Comparison of ENCODE assay signal across 16 cellular contexts in genomic region chr2:176084629-176085119, GRCh38. TPM values are rescaled to one million over a fixed set of nuclear protein-coding genes. Genes with fewer than 3 reads are reported as not detected.
A peak's percentile ranks its signal among the peaks of the same experiment; 100 is the strongest.
DNase-seq lines count a peak whose midpoint lies in the region; ATAC-seq and TF ChIP-seq lines count a peak whose summit lies in the region.
"Had no signal": no experiment of that assay in that cellular context is flagged by ENCODE, and none has a peak within 500 bp of the region (broad histone marks: within the 10 kb centered on the region; RNA-seq: fewer than 3 reads in every experiment).

No MANE protein-coding gene starts in this region.

- H3K9me3 Mint-ChIP-seq in CD8-positive, alpha-beta memory T cell, result peaks cover 4 to 58% (median 55%) of the 10 kb centered on the region in 5 donors
- peaks cover 14% of the 10 kb centered on the region for H3K9me3 Mint-ChIP-seq in activated CD8-positive, alpha-beta T cell treated with anti-CD3 and anti-CD28 coated beads for 36 hours
- H3K9me3 Mint-ChIP-seq: dendritic cell treated with granulocyte-macrophage colony-stimulating factor and Interleukin-4, amounts not matched to agents 40 ng/mL and 50 ng/mL, for 4 days had no signal

- H3K36me3 ChIP-seq in BE2C, result no peaks in the 10 kb centered on the region
- no peaks in the 10 kb centered on the region for H3K36me3 ChIP-seq in CD8-positive, alpha-beta memory T cell (ENCODE audit: insufficient read depth, low read length)
- no peaks in the 10 kb centered on the region for H3K36me3 ChIP-seq in mesendoderm (ENCODE audit: control insufficient read depth, insufficient read depth, low read length)
- H3K36me3 ChIP-seq: adrenal gland had no signal

- no peak overlapping the region for H3K18ac ChIP-seq in mesendoderm (ENCODE audit: low read length)

- H3K4me3 ChIP-seq in BE2C (ENCODE audit: low read depth, low read length) (peak overlapping the region; percentile 37), mesendoderm (ENCODE audit: low read length) (no peak overlapping the region)
- H3K4me3 ChIP-seq in CD8-positive, alpha-beta memory T cell (ENCODE audit: low read length), result no peak overlapping the region
- H3K4me3 ChIP-seq: adrenal gland, skin epidermis had no signal

- H3K4me1 ChIP-seq in BE2C (no peaks in the 10 kb centered on the region), mesendoderm (ENCODE audit: control insufficient read depth, low read depth, low read length) (peaks cover 3% of the 10 kb centered on the region)
- no peaks in the 10 kb centered on the region for H3K4me1 ChIP-seq in CD8-positive, alpha-beta memory T cell (ENCODE audit: insufficient read depth, low read length)

- H4K8ac ChIP-seq in mesendoderm (ENCODE audit: low read depth, low read length), result no peak overlapping the region

- no peak for ATAC-seq in T-helper 17 cell
- no peak for ATAC-seq in activated CD8-positive, alpha-beta T cell treated with anti-CD3 and anti-CD28 coated beads for 36 hours
- ATAC-seq: left ventricle myocardium superior had no signal

- H2BK5ac ChIP-seq in mesendoderm (ENCODE audit: low read length), result no peak overlapping the region

- H3K23ac ChIP-seq in mesendoderm (ENCODE audit: low read length), result no peak overlapping the region

- no peak for TF ChIP-seq CTCF in BE2C (IDR thresholded peaks at IDR 0.05; ENCODE audit: low read depth, low read length)
- no peak for TF ChIP-seq CTCF in activated CD8-positive, alpha-beta T cell treated with anti-CD3 and anti-CD28 coated beads for 36 hours (IDR thresholded peaks at IDR 0.05)

- H3K27me3 ChIP-seq in BE2C (peaks cover 92% of the 10 kb centered on the region), mesendoderm (ENCODE audit: insufficient read depth, low read length, poor library complexity) (peaks cover 87% of the 10 kb centered on the region)
- peaks cover 93% of the 10 kb centered on the region for H3K27me3 ChIP-seq in CD8-positive, alpha-beta memory T cell (ENCODE audit: insufficient read depth, low read length, poor library complexity, severe bottlenecking)

- intact Hi-C loops in activated CD8-positive, alpha-beta T cell treated with anti-CD3 and anti-CD28 coated beads for 36 hours (cut with micrococcal nuclease), result loop anchor here (5.0 kb wide), 1 partner anchor 38 kb away; the partner anchor contains the start of gene HOXD9

- peak overlapping the region; percentile 60 for H3K56ac ChIP-seq in mesendoderm (ENCODE audit: low read length)

- no CpG with 5 or more reads among the region's 26 CpGs for WGBS in mesendoderm (ENCODE audit: extremely low coverage, insufficient coverage, low lambda C conversion rate)

- peaks cover 6 to 11% (median 10%) of the 10 kb centered on the region in 3 donors for H3K4me1 Mint-ChIP-seq in CD8-positive, alpha-beta memory T cell
- H3K4me1 Mint-ChIP-seq in T-helper 17 cell, result peaks cover 5% of the 10 kb centered on the region
- H3K4me1 Mint-ChIP-seq in activated CD8-positive, alpha-beta T cell treated with anti-CD3 and anti-CD28 coated beads for 36 hours (ENCODE audit: low read depth), result peaks cover 8% of the 10 kb centered on the region

- H3K27ac Mint-ChIP-seq in CD8-positive, alpha-beta memory T cell, result peak overlapping the region in 6 of 8 donors; percentile 2 to 95 (median 70)
- H3K27ac Mint-ChIP-seq in T-helper 17 cell, result peak overlapping the region; percentile 88
- no peak overlapping the region for H3K27ac Mint-ChIP-seq in activated CD8-positive, alpha-beta T cell treated with anti-CD3 and anti-CD28 coated beads for 36 hours
- H3K27ac Mint-ChIP-seq: dendritic cell treated with granulocyte-macrophage colony-stimulating factor and Interleukin-4, amounts not matched to agents 40 ng/mL and 50 ng/mL, for 4 days had no signal

- H2BK120ac ChIP-seq in mesendoderm (ENCODE audit: low read depth, low read length), result no peak overlapping the region

- H3K36me3 Mint-ChIP-seq in CD8-positive, alpha-beta memory T cell, result peaks cover 0 to 8% (median 4%) of the 10 kb centered on the region in 3 donors
- peaks cover 3% of the 10 kb centered on the region for H3K36me3 Mint-ChIP-seq in T-helper 17 cell (ENCODE audit: low read depth)
- H3K36me3 Mint-ChIP-seq in activated CD8-positive, alpha-beta T cell treated with anti-CD3 and anti-CD28 coated beads for 36 hours (ENCODE audit: low read depth), result peaks cover 18% of the 10 kb centered on the region

- no peak overlapping the region for H3K27ac ChIP-seq in CD8-positive, alpha-beta memory T cell (ENCODE audit: low read depth, low read length)
- no peak overlapping the region for H3K27ac ChIP-seq in mesendoderm (ENCODE audit: low read depth, low read length)
- H3K27ac ChIP-seq: adrenal gland, skin epidermis had no signal

- H2AK5ac ChIP-seq in mesendoderm (ENCODE audit: low read length), result no peak overlapping the region

- POLR2A ChIA-PET in CD8-positive, alpha-beta memory T cell (lab: Charles Lee), result interaction anchor here (0.6 kb wide), 1 partner anchor 823 kb away, joined by 4 read pairs; no protein-coding TSS in a partner anchor
- POLR2A ChIA-PET in activated CD8-positive, alpha-beta T cell treated with anti-CD3 and anti-CD28 coated beads for 36 hours (lab: Charles Lee), result no interaction called here

- no peak for DNase-seq in BE2C
- no peak for DNase-seq in CD8-positive, alpha-beta memory T cell
- no peak for DNase-seq in T-helper 17 cell
- DNase-seq in mesendoderm, result no peak
- no peak for DNase-seq in activated CD8-positive, alpha-beta T cell treated with anti-CD3 and anti-CD28 coated beads for 36 hours
- DNase-seq in AML-193 (lab: John Stamatoyannopoulos, UW), result no peak
- no peak for DNase-seq in nucleus accumbens (lab: John Stamatoyannopoulos, UW)
- DNase-seq: left ventricle myocardium superior; NCI-H187 treated with DMSO at 0.1 percent for 48 hours; NK-92 treated with Interleukin-12 subunit alpha and Interleukin-12 subunit beta, amount 100 ng/mL, for 24 hours; SHP77 had no signal

- H3K4me3 Mint-ChIP-seq in CD8-positive, alpha-beta memory T cell, result peak overlapping the region in 4 of 7 donors; percentile 52 to 70 (median 68)
- peak overlapping the region; percentile 47 for H3K4me3 Mint-ChIP-seq in T-helper 17 cell
- H3K4me3 Mint-ChIP-seq in activated CD8-positive, alpha-beta T cell treated with anti-CD3 and anti-CD28 coated beads for 36 hours, result no peak overlapping the region
- H3K4me3 Mint-ChIP-seq: dendritic cell treated with granulocyte-macrophage colony-stimulating factor and Interleukin-4, amounts not matched to agents 40 ng/mL and 50 ng/mL, for 4 days; stimulated activated naive CD8-positive, alpha-beta T cell treated with anti-CD3 and anti-CD28 coated beads, Interleukin-15, Interleukin-2, amounts not matched to agents 100 ng/mL and 50 ng/mL, for 24 hours had no signal

- H3K4ac ChIP-seq in mesendoderm (ENCODE audit: low read depth, low read length), result no peak overlapping the region

- H3K27me3 Mint-ChIP-seq in CD8-positive, alpha-beta memory T cell, result peaks cover 85 to 89% of the 10 kb centered on the region in 2 donors
- H3K27me3 Mint-ChIP-seq in T-helper 17 cell, result peaks cover 81% of the 10 kb centered on the region
- H3K27me3 Mint-ChIP-seq in activated CD8-positive, alpha-beta T cell treated with anti-CD3 and anti-CD28 coated beads for 36 hours, result peaks cover 85% of the 10 kb centered on the region

- no peak overlapping the region for H3K9ac ChIP-seq in mesendoderm (ENCODE audit: low read length)

- CTCF ChIA-PET in CD8-positive, alpha-beta memory T cell (lab: Charles Lee), result no interaction called here
- CTCF ChIA-PET in activated CD8-positive, alpha-beta T cell treated with anti-CD3 and anti-CD28 coated beads for 36 hours (lab: Charles Lee), result interaction anchor here (0.9 to 1.8 kb wide), 4 partner anchors 10 to 395 kb away, joined by 4 to 10 read pairs (median 6); no protein-coding TSS in a partner anchor

- no peak overlapping the region for H2BK15ac ChIP-seq in mesendoderm (replicated peaks; ENCODE audit: low read depth)

- no peaks in the 10 kb centered on the region; the same call in 1 of the 2 replicates for H3K9me3 ChIP-seq in BE2C
- peaks cover 21% of the 10 kb centered on the region for H3K9me3 ChIP-seq in CD8-positive, alpha-beta memory T cell (ENCODE audit: low read length)
- H3K9me3 ChIP-seq in T-helper 17 cell (ENCODE audit: control insufficient read depth, low read length, poor library complexity, severe bottlenecking), result peaks cover 6% of the 10 kb centered on the region
- H3K9me3 ChIP-seq: adrenal gland had no signal

- H3K79me1 ChIP-seq in mesendoderm (ENCODE audit: low read length), result no peaks in the 10 kb centered on the region

- H4K5ac ChIP-seq in mesendoderm (ENCODE audit: low read length), result no peak overlapping the region

- H3K4me2 ChIP-seq in mesendoderm (ENCODE audit: low read length), result no peak overlapping the region

- no peaks in the 10 kb centered on the region for H3K79me2 ChIP-seq in mesendoderm (ENCODE audit: control insufficient read depth, insufficient read depth, low read length)

RNA-seq across cellular contexts. Expression of gene EVX2, which starts 0.9 kb away (rescaled TPM):
- 0.11 TPM for polyA plus RNA-seq in BE2C (2012; ENCODE audit: insufficient read depth, insufficient read length, low read depth)
- total RNA-seq in CD8-positive, alpha-beta memory T cell, result not detected
- polyA plus RNA-seq in CD8-positive, alpha-beta memory T cell, result not detected
- total RNA-seq in T-helper 17 cell, result not detected
- polyA plus RNA-seq in mesendoderm (2013, experiment 1 of 2), result 0.01 TPM
- not detected for polyA plus RNA-seq in mesendoderm (2013, experiment 2 of 2)
- not detected for total RNA-seq in activated CD8-positive, alpha-beta T cell treated with anti-CD3 and anti-CD28 coated beads for 36 hours
- total RNA-seq: activated CD8-positive, alpha-beta memory T cell treated with anti-CD3 and anti-CD28 coated beads for 36 hours; adrenal gland; left ventricle myocardium superior had no signal
- polyA plus RNA-seq: adrenal gland had no signal

RNA-seq across cellular contexts. Expression of gene HOXD13, which starts 7.8 kb away (rescaled TPM):
- 0.51 TPM for polyA plus RNA-seq in BE2C (2012; ENCODE audit: insufficient read depth, insufficient read length, low read depth)
- total RNA-seq in CD8-positive, alpha-beta memory T cell, result not detected
- not detected for polyA plus RNA-seq in CD8-positive, alpha-beta memory T cell
- total RNA-seq in T-helper 17 cell, result not detected
- polyA plus RNA-seq in mesendoderm (2013, experiment 1 of 2), result 0.18 TPM
- polyA plus RNA-seq in mesendoderm (2013, experiment 2 of 2), result 0.10 TPM
- not detected for total RNA-seq in activated CD8-positive, alpha-beta T cell treated with anti-CD3 and anti-CD28 coated beads for 36 hours
- total RNA-seq: activated CD8-positive, alpha-beta memory T cell treated with anti-CD3 and anti-CD28 coated beads for 36 hours; adrenal gland; left ventricle myocardium superior had no signal
- polyA plus RNA-seq: adrenal gland had no signal

RNA-seq across cellular contexts. Expression of gene HOXD12, which starts 14.9 kb away (rescaled TPM):
- not detected for polyA plus RNA-seq in BE2C (2012; ENCODE audit: insufficient read depth, insufficient read length, low read depth)
- total RNA-seq in CD8-positive, alpha-beta memory T cell, result not detected
- not detected for polyA plus RNA-seq in CD8-positive, alpha-beta memory T cell
- not detected for total RNA-seq in T-helper 17 cell
- polyA plus RNA-seq in mesendoderm (2013, experiment 1 of 2), result not detected
- not detected for polyA plus RNA-seq in mesendoderm (2013, experiment 2 of 2)
- not detected for total RNA-seq in activated CD8-positive, alpha-beta T cell treated with anti-CD3 and anti-CD28 coated beads for 36 hours
- total RNA-seq: activated CD8-positive, alpha-beta memory T cell treated with anti-CD3 and anti-CD28 coated beads for 36 hours; adrenal gland; left ventricle myocardium superior had no signal
- polyA plus RNA-seq: adrenal gland had no signal

RNA-seq across cellular contexts. Expression of gene HOXD11, which starts 22.4 kb away (rescaled TPM):
- polyA plus RNA-seq in BE2C (2012; ENCODE audit: insufficient read depth, insufficient read length, low read depth), result not detected
- total RNA-seq in CD8-positive, alpha-beta memory T cell, result not detected
- not detected for polyA plus RNA-seq in CD8-positive, alpha-beta memory T cell
- total RNA-seq in T-helper 17 cell, result not detected
- polyA plus RNA-seq in mesendoderm (2013, experiment 1 of 2), result 0.08 TPM
- 0.08 TPM for polyA plus RNA-seq in mesendoderm (2013, experiment 2 of 2)
- total RNA-seq in activated CD8-positive, alpha-beta T cell treated with anti-CD3 and anti-CD28 coated beads for 36 hours, result not detected
- total RNA-seq: activated CD8-positive, alpha-beta memory T cell treated with anti-CD3 and anti-CD28 coated beads for 36 hours; adrenal gland; left ventricle myocardium superior had no signal
- polyA plus RNA-seq: adrenal gland had no signal

RNA-seq across cellular contexts. Expression of gene HOXD10, which starts 31.9 kb away (rescaled TPM):
- polyA plus RNA-seq in BE2C (2012; ENCODE audit: insufficient read depth, insufficient read length, low read depth), result 0.94 TPM
- total RNA-seq in CD8-positive, alpha-beta memory T cell, result not detected
- polyA plus RNA-seq in CD8-positive, alpha-beta memory T cell, result not detected
- not detected for total RNA-seq in T-helper 17 cell
- polyA plus RNA-seq in mesendoderm (2013, experiment 1 of 2), result not detected
- not detected for polyA plus RNA-seq in mesendoderm (2013, experiment 2 of 2)
- total RNA-seq in activated CD8-positive, alpha-beta T cell treated with anti-CD3 and anti-CD28 coated beads for 36 hours, result not detected
- total RNA-seq: activated CD8-positive, alpha-beta memory T cell treated with anti-CD3 and anti-CD28 coated beads for 36 hours; left ventricle myocardium superior had no signal
